Comparison of ENCODE assay signal across 23 cellular contexts in the genomic region with DNA sequence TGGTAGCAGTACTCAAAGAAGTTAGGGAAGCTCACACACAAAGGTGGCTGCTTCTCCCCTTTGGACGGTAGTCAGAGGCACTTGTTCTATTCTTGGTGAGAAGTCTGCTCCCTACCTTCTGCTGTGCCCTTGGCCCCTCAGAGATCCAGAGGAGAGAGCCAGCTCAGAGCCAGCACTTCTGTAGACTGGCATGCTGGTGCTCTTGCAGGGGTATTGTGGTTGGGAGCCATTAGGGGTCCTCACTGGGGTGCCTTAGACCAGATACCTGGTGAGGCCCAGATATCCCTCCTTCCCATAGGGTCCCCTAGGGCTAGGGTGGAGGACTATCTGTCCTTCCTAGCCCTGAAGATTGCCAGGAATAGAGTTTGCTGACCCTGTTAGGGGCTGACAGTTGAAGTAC.
A peak's percentile ranks its signal among the peaks of the same experiment; 100 is the strongest.
DNase-seq lines count a peak whose midpoint lies in the region; ATAC-seq and TF ChIP-seq lines count a peak whose summit lies in the region.
"Had no signal": no experiment of that assay in that cellular context is flagged by ENCODE, and none has a peak within 500 bp of the region (broad histone marks: within the 10 kb centered on the region; RNA-seq: fewer than 3 reads in every experiment).

No MANE protein-coding gene starts in this region.

- CTCF ChIA-PET in activated CD8-positive, alpha-beta memory T cell treated with anti-CD3 and anti-CD28 coated beads, Interleukin-2, amount 10 ng/mL, durations not matched to agents 7 days and 5 days (lab: Charles Lee): interaction anchor here (0.7 kb wide), 1 partner anchor 93 kb away, joined by 3 read pairs; no protein-coding TSS in a partner anchor

- H3K9me3 ChIP-seq in cardiac muscle cell (ENCODE audit: low read depth): no peaks in the 10 kb centered on the region
- no peaks in the 10 kb centered on the region for H3K9me3 ChIP-seq in BE2C
- H3K9me3 ChIP-seq: suprapubic skin, vagina had no signal

- H3K27me3 ChIP-seq in cardiac muscle cell (no peaks in the 10 kb centered on the region), BE2C (no peaks in the 10 kb centered on the region)
- H3K27me3 ChIP-seq: suprapubic skin, vagina had no signal

- H3K4me1 ChIP-seq in cardiac muscle cell (ENCODE audit: low read depth) (peaks cover 8% of the 10 kb centered on the region), BE2C (peaks cover 8% of the 10 kb centered on the region)
- H3K4me1 ChIP-seq: vagina had no signal

- no peaks in the 10 kb centered on the region for H3K27me3 Mint-ChIP-seq in activated T-cell treated with anti-CD3 and anti-CD28 coated beads, Interleukin-2, amount 50 U/mL, for 72 hours (ENCODE audit: low read depth)
- no peaks in the 10 kb centered on the region for H3K27me3 Mint-ChIP-seq in activated CD8-positive, alpha-beta memory T cell treated with anti-CD3 and anti-CD28 coated beads, Interleukin-2, amount 10 ng/mL, durations not matched to agents 7 days and 5 days
- H3K27me3 Mint-ChIP-seq in nephron progenitor cell (ENCODE audit: low read depth, poor library complexity): peaks cover 6% of the 10 kb centered on the region
- H3K27me3 Mint-ChIP-seq: IgD-negative memory B cell had no signal

- H3K4me3 ChIP-seq in cardiac muscle cell (no peak overlapping the region), BE2C (ENCODE audit: low read depth, low read length) (no peak overlapping the region)
- H3K4me3 ChIP-seq: suprapubic skin, vagina had no signal

- H3K9me3 Mint-ChIP-seq in activated T-cell treated with anti-CD3 and anti-CD28 coated beads, Interleukin-2, amount 50 U/mL, for 72 hours: peaks cover 0 to 2% of the 10 kb centered on the region in 2 donors
- H3K9me3 Mint-ChIP-seq in activated CD8-positive, alpha-beta memory T cell treated with anti-CD3 and anti-CD28 coated beads, Interleukin-2, amount 10 ng/mL, durations not matched to agents 7 days and 5 days (ENCODE audit: low read depth): no peaks in the 10 kb centered on the region
- H3K9me3 Mint-ChIP-seq in nephron progenitor cell: peaks cover 13% of the 10 kb centered on the region
- H3K9me3 Mint-ChIP-seq: HFFc6 had no signal

- H3K36me3 ChIP-seq in cardiac muscle cell (no peaks in the 10 kb centered on the region), BE2C (no peaks in the 10 kb centered on the region)

- no peak for DNase-seq in activated T-cell treated with anti-CD3 and anti-CD28 coated beads, Interleukin-2, amount 50 U/mL, for 72 hours
- no peak for DNase-seq in activated T-cell treated with anti-CD3 and anti-CD28 coated beads, Interleukin-2, amount 50 U/mL, for 1 hour
- peak; percentile 31 for DNase-seq in activated CD8-positive, alpha-beta memory T cell treated with anti-CD3 and anti-CD28 coated beads, Interleukin-2, amount 10 ng/mL, durations not matched to agents 7 days and 5 days
- DNase-seq in cardiac muscle cell (ENCODE audit: low read depth in 1 of 2, low spot score in 1 of 2) (no peak), BE2C (no peak), nephron progenitor cell (no peak)
- peak; percentile 20 for DNase-seq in stimulated activated CD8-positive, alpha-beta memory T cell treated with anti-CD3 and anti-CD28 coated beads, Interleukin-4, amount 100 ng/mL, for 48 hours
- DNase-seq: dermis blood vessel endothelial cell, GF-D8, HFFc6, hypothalamus, NCI-H1417 treated with DMSO at 0.1 percent for 48 hours, NCI-H2107, NCI-H526 treated with DMSO at 0.1 percent for 48 hours, retina had no signal

- no peak for ATAC-seq in activated T-cell treated with anti-CD3 and anti-CD28 coated beads, Interleukin-2, amount 50 U/mL, for 72 hours (replicated peaks in 1 of 2)
- ATAC-seq in activated CD8-positive, alpha-beta memory T cell treated with anti-CD3 and anti-CD28 coated beads, Interleukin-2, amount 10 ng/mL, durations not matched to agents 7 days and 5 days: no peak
- no peak for ATAC-seq in HG03159 (IDR thresholded peaks at IDR 0.05; ENCODE audit: unreplicated experiment)
- ATAC-seq: activated CD4-positive, CD25-positive, alpha-beta regulatory T cell treated with anti-CD3 and anti-CD28 coated beads, Interleukin-2, amount 50 U/mL, for 24 hours had no signal

- peak overlapping the region; percentile 82 for H3K27ac Mint-ChIP-seq in activated T-cell treated with anti-CD3 and anti-CD28 coated beads, Interleukin-2, amount 50 U/mL, for 72 hours
- no peak overlapping the region for H3K27ac Mint-ChIP-seq in activated CD8-positive, alpha-beta memory T cell treated with anti-CD3 and anti-CD28 coated beads, Interleukin-2, amount 10 ng/mL, durations not matched to agents 7 days and 5 days
- no peak overlapping the region for H3K27ac Mint-ChIP-seq in nephron progenitor cell
- H3K27ac Mint-ChIP-seq: HFFc6 had no signal

- H3K27ac ChIP-seq in cardiac muscle cell: peak overlapping the region; percentile 58
- H3K27ac ChIP-seq: HL-60, RWPE1, suprapubic skin, vagina had no signal

- H3K4me1 Mint-ChIP-seq in activated T-cell treated with anti-CD3 and anti-CD28 coated beads, Interleukin-2, amount 50 U/mL, for 72 hours (ENCODE audit: low read depth): peaks cover 29% of the 10 kb centered on the region
- H3K4me1 Mint-ChIP-seq in activated CD8-positive, alpha-beta memory T cell treated with anti-CD3 and anti-CD28 coated beads, Interleukin-2, amount 10 ng/mL, durations not matched to agents 7 days and 5 days: peaks cover 11% of the 10 kb centered on the region
- H3K4me1 Mint-ChIP-seq in nephron progenitor cell: no peaks in the 10 kb centered on the region
- H3K4me1 Mint-ChIP-seq: CD14-positive monocyte had no signal

- peaks cover 1 to 13% of the 10 kb centered on the region in 2 donors for H3K36me3 Mint-ChIP-seq in activated T-cell treated with anti-CD3 and anti-CD28 coated beads, Interleukin-2, amount 50 U/mL, for 72 hours (ENCODE audit: insufficient read depth in 2 of 2)
- peaks cover 23% of the 10 kb centered on the region for H3K36me3 Mint-ChIP-seq in activated CD8-positive, alpha-beta memory T cell treated with anti-CD3 and anti-CD28 coated beads, Interleukin-2, amount 10 ng/mL, durations not matched to agents 7 days and 5 days
- peaks cover 25% of the 10 kb centered on the region for H3K36me3 Mint-ChIP-seq in nephron progenitor cell (ENCODE audit: low read depth)

- TF ChIP-seq CTCF in cardiac muscle cell (IDR thresholded peaks at IDR 0.05; ENCODE audit: low read depth, low read length) (no peak), BE2C (IDR thresholded peaks at IDR 0.05; ENCODE audit: low read depth, low read length) (no peak), nephron progenitor cell (IDR thresholded peaks at IDR 0.05) (no peak)

- peak overlapping the region in 1 of 2 donors; percentile 4 for H3K4me3 Mint-ChIP-seq in activated T-cell treated with anti-CD3 and anti-CD28 coated beads, Interleukin-2, amount 50 U/mL, for 72 hours
- H3K4me3 Mint-ChIP-seq in activated CD8-positive, alpha-beta memory T cell treated with anti-CD3 and anti-CD28 coated beads, Interleukin-2, amount 10 ng/mL, durations not matched to agents 7 days and 5 days: no peak overlapping the region
- H3K4me3 Mint-ChIP-seq in nephron progenitor cell: no peak overlapping the region
- H3K4me3 Mint-ChIP-seq: CD14-positive monocyte, HFFc6, IgD-negative memory B cell had no signal

Comparison
In these comparisons a context has a peak if more than half of its experiments do, and no peak if none do; other contexts are left out.
1. DNase-seq: peak in activated CD8-positive, alpha-beta memory T cell treated with anti-CD3 and anti-CD28 coated beads, Interleukin-2, amount 10 ng/mL, durations not matched to agents 7 days and 5 days (single experiment) and stimulated activated CD8-positive, alpha-beta memory T cell treated with anti-CD3 and anti-CD28 coated beads, Interleukin-4, amount 100 ng/mL, for 48 hours (single experiment); none in activated T-cell treated with anti-CD3 and anti-CD28 coated beads, Interleukin-2, amount 50 U/mL, for 72 hours (0 of 2), activated T-cell treated with anti-CD3 and anti-CD28 coated beads, Interleukin-2, amount 50 U/mL, for 1 hour (single experiment), cardiac muscle cell (0 of 2), BE2C (single experiment) and nephron progenitor cell (single experiment).